1 cellular context compared by ENCODE assay signal in the genomic region with DNA sequence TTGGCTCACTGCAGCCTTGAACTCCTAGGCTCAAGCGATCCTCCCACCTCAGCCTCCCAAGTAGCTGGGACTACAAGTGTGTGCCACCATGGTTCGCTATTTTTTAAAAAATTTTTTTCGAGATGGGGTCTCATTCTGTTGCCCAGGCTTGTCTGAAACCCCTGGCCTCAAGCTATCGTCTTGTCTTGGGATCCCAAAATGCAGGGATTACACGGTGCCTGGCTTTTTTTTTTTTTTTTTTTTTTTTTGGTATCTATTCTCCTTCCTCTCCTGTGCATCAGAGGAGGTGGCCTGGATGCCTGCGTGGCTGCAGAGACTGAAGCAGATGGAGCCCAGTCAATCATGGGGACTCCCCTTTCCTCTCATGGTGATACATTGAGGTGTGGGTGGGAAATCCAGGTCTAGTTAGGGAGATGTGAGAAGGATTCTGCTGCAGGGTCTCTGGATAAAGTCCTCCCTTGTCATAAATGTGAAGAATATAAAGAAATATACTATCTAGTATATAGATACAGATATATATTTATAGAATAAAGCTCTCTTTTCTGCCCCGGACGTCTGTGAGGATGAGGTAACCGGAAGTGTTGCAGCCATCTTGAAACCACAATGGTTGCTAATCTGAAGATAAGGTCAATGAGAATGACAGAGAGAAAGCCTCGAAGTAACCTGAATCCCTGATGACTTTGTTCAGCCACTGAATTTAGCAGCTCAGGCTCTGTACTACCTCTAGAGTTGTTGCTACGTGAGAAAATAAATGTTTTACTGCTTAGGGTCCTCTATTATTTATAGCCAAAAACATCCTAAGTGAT.
TF ChIP-seq lines count a peak whose summit lies in the region.

No MANE protein-coding gene starts in this region.

TF ChIP-seq in GM12878, 131 proteins besides CTCF, POLR2A, EP300 and RAD21:
- TF ChIP-seq, protein P1, sequence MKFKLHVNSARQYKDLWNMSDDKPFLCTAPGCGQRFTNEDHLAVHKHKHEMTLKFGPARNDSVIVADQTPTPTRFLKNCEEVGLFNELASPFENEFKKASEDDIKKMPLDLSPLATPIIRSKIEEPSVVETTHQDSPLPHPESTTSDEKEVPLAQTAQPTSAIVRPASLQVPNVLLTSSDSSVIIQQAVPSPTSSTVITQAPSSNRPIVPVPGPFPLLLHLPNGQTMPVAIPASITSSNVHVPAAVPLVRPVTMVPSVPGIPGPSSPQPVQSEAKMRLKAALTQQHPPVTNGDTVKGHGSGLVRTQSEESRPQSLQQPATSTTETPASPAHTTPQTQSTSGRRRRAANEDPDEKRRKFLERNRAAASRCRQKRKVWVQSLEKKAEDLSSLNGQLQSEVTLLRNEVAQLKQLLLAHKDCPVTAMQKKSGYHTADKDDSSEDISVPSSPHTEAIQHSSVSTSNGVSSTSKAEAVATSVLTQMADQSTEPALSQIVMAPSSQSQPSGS (IDR thresholded peaks at IDR 0.05; ENCODE audit: low read length) = peak; percentile 90
- TF ChIP-seq NRF1 (conservative IDR thresholded peaks at IDR 0.05; ENCODE audit: low read depth, low read length) = no peak
- TF ChIP-seq JUND (IDR thresholded peaks at IDR 0.05; ENCODE audit: low read depth, low read length) = no peak
- TF ChIP-seq IRF4 (IDR thresholded peaks at IDR 0.05; ENCODE audit: low read depth, low read length) = no peak
- TF ChIP-seq, protein P2, sequence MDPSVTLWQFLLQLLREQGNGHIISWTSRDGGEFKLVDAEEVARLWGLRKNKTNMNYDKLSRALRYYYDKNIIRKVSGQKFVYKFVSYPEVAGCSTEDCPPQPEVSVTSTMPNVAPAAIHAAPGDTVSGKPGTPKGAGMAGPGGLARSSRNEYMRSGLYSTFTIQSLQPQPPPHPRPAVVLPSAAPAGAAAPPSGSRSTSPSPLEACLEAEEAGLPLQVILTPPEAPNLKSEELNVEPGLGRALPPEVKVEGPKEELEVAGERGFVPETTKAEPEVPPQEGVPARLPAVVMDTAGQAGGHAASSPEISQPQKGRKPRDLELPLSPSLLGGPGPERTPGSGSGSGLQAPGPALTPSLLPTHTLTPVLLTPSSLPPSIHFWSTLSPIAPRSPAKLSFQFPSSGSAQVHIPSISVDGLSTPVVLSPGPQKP (IDR thresholded peaks at IDR 0.05; ENCODE audit: low read depth, low read length) = peak; percentile 85
- TF ChIP-seq ESRRA (IDR thresholded peaks at IDR 0.05; ENCODE audit: low read length) = peak; percentile 75; the same call in 1 of the 2 replicates
- TF ChIP-seq CREM (IDR thresholded peaks at IDR 0.05; ENCODE audit: low read depth) = peak; percentile 69; the same call in 1 of the 2 replicates
- peak; percentile 76 for TF ChIP-seq CBFB (IDR thresholded peaks at IDR 0.05; ENCODE audit: low read depth)
- peak; percentile 65; the same call in 1 of the 2 replicates for TF ChIP-seq GABPA (IDR thresholded peaks at IDR 0.05; ENCODE audit: low read depth)
- TF ChIP-seq BCL11A (IDR thresholded peaks at IDR 0.05; ENCODE audit: low read depth, low read length) = peak; percentile 43; the same call in 1 of the 2 replicates
- TF ChIP-seq ATF7 (IDR thresholded peaks at IDR 0.05; ENCODE audit: low read depth) = peak; percentile 86
- peak; percentile 63 for TF ChIP-seq NR2F1 (conservative IDR thresholded peaks at IDR 0.05)
- TF ChIP-seq, protein P3, sequence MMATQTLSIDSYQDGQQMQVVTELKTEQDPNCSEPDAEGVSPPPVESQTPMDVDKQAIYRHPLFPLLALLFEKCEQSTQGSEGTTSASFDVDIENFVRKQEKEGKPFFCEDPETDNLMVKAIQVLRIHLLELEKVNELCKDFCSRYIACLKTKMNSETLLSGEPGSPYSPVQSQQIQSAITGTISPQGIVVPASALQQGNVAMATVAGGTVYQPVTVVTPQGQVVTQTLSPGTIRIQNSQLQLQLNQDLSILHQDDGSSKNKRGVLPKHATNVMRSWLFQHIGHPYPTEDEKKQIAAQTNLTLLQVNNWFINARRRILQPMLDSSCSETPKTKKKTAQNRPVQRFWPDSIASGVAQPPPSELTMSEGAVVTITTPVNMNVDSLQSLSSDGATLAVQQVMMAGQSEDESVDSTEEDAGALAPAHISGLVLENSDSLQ (IDR thresholded peaks at IDR 0.05) = peak; percentile 67
- peak; percentile 70 for TF ChIP-seq JUNB (IDR thresholded peaks at IDR 0.05)
- TF ChIP-seq ZNF622 (IDR thresholded peaks at IDR 0.05) = no peak
- peak; percentile 96 for TF ChIP-seq YY1 (IDR thresholded peaks at IDR 0.05; ENCODE audit: low read depth, low read length)
- TF ChIP-seq MTA2 (IDR thresholded peaks at IDR 0.05; ENCODE audit: low read depth) = 0 out of 2 replicates have a peak, but pooled peaks have one; percentile 17
- TF ChIP-seq TCF3 (IDR thresholded peaks at IDR 0.05; ENCODE audit: borderline replicate concordance, insufficient read depth, low read depth, low read length) = no peak
- TF ChIP-seq, protein P4, sequence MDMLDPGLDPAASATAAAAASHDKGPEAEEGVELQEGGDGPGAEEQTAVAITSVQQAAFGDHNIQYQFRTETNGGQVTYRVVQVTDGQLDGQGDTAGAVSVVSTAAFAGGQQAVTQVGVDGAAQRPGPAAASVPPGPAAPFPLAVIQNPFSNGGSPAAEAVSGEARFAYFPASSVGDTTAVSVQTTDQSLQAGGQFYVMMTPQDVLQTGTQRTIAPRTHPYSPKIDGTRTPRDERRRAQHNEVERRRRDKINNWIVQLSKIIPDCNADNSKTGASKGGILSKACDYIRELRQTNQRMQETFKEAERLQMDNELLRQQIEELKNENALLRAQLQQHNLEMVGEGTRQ (IDR thresholded peaks at IDR 0.05; ENCODE audit: borderline replicate concordance, low read depth, low read length) = no peak
- TF ChIP-seq SUPT20H (IDR thresholded peaks at IDR 0.05; ENCODE audit: borderline replicate concordance, control insufficient read depth, low read depth, low read length) = no peak
- TF ChIP-seq NFIC (IDR thresholded peaks at IDR 0.05; ENCODE audit: low read depth, low read length) = peak; percentile 89
- TF ChIP-seq CBX5 (IDR thresholded peaks at IDR 0.05; ENCODE audit: low read depth) = no peak
- no peak for TF ChIP-seq KAT2A (conservative IDR thresholded peaks at IDR 0.05; ENCODE audit: control insufficient read depth, low read depth, low read length)
- peak in 1 of 2 experiments; percentile 30; a peak in 1 of 4 replicates for TF ChIP-seq ETV6 (conservative IDR thresholded peaks at IDR 0.05 in 1 of 2, IDR thresholded peaks at IDR 0.05 in 1 of 2; ENCODE audit: borderline replicate concordance in 1 of 2, low read depth in 1 of 2)
- no peak for TF ChIP-seq ZZZ3 (IDR thresholded peaks at IDR 0.05; ENCODE audit: control insufficient read depth, insufficient read length, low read depth)
- TF ChIP-seq GATAD2B (conservative IDR thresholded peaks at IDR 0.05; ENCODE audit: low read depth) = no peak
- TF ChIP-seq BHLHE40 (IDR thresholded peaks at IDR 0.05; ENCODE audit: borderline replicate concordance in 1 of 2, low read depth in 2 of 2, low read length in 1 of 2) = 0 out of 4 replicates have a peak, but pooled peaks of 1 of the 2 experiments have one; percentile 13
- peak; percentile 46; the same call in 1 of the 2 replicates for TF ChIP-seq EED (IDR thresholded peaks at IDR 0.05; ENCODE audit: low read depth)
- TF ChIP-seq NR2C2 (IDR thresholded peaks at IDR 0.05; ENCODE audit: borderline replicate concordance, control insufficient read depth, insufficient read length, low read depth) = no peak
- no peak for TF ChIP-seq ZNF207 (IDR thresholded peaks at IDR 0.05; ENCODE audit: borderline replicate concordance)
- no peak for TF ChIP-seq STAT3 (IDR thresholded peaks at IDR 0.05; ENCODE audit: low read depth, low read length)
- TF ChIP-seq SIX5 (IDR thresholded peaks at IDR 0.05; ENCODE audit: low read depth, low read length, severe bottlenecking) = no peak
- 0 out of 2 replicates have a peak, but pooled peaks have one; percentile 43 for TF ChIP-seq MEF2A (IDR thresholded peaks at IDR 0.05; ENCODE audit: insufficient read depth, low read depth, low read length)
- TF ChIP-seq, protein P5, sequence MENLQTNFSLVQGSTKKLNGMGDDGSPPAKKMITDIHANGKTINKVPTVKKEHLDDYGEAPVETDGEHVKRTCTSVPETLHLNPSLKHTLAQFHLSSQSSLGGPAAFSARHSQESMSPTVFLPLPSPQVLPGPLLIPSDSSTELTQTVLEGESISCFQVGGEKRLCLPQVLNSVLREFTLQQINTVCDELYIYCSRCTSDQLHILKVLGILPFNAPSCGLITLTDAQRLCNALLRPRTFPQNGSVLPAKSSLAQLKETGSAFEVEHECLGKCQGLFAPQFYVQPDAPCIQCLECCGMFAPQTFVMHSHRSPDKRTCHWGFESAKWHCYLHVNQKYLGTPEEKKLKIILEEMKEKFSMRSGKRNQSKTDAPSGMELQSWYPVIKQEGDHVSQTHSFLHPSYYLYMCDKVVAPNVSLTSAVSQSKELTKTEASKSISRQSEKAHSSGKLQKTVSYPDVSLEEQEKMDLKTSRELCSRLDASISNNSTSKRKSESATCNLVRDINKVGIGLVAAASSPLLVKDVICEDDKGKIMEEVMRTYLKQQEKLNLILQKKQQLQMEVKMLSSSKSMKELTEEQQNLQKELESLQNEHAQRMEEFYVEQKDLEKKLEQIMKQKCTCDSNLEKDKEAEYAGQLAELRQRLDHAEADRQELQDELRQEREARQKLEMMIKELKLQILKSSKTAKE (IDR thresholded peaks at IDR 0.05; ENCODE audit: low read depth, poor library complexity, severe bottlenecking) = peak; percentile 23
- no peak for TF ChIP-seq HCFC1 (IDR thresholded peaks at IDR 0.05; ENCODE audit: low read length)
- TF ChIP-seq RB1 (IDR thresholded peaks at IDR 0.05; ENCODE audit: borderline replicate concordance) = no peak
- peak; percentile 98 for TF ChIP-seq RUNX3 (IDR thresholded peaks at IDR 0.05; ENCODE audit: low read length)
- no peak for TF ChIP-seq MYB (IDR thresholded peaks at IDR 0.05; ENCODE audit: borderline replicate concordance, low read depth, low read length)
- peak; percentile 52; the same call in 1 of the 2 replicates for TF ChIP-seq ZNF384 (IDR thresholded peaks at IDR 0.05; ENCODE audit: borderline replicate concordance, low read depth, low read length)
- TF ChIP-seq, protein P6, sequence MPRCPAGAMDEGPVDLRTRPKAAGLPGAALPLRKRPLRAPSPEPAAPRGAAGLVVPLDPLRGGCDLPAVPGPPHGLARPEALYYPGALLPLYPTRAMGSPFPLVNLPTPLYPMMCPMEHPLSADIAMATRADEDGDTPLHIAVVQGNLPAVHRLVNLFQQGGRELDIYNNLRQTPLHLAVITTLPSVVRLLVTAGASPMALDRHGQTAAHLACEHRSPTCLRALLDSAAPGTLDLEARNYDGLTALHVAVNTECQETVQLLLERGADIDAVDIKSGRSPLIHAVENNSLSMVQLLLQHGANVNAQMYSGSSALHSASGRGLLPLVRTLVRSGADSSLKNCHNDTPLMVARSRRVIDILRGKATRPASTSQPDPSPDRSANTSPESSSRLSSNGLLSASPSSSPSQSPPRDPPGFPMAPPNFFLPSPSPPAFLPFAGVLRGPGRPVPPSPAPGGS (IDR thresholded peaks at IDR 0.05; ENCODE audit: borderline replicate concordance, insufficient read depth, low read depth, low read length, poor library complexity, severe bottlenecking) = no peak
